Comparison of ENCODE assay signal across 21 cellular contexts in the genomic region with DNA sequence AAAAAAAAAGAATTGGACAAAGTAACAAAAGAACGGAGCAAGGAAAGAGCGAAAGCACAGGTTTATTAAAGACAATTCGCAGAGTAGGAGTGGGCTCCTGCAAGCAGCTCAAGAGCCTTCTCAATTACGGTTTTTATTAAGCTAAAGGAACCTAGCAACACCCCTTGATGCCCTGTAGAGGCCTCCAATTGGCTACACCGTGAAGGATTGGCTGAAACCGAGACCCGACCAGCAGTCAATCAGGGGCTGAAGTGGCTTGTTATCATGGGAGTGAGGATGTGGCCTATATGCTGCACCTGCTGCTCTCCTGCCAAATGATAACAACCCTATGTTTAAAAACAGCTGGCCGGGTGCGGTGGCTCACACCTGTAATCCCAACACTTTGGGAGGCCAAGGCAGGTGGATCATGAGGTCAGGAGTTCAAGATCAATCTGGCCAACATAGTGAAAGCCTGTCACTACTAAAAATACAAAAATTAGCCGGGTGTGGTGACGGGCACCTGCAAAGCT. TPM values are rescaled to one million over a fixed set of nuclear protein-coding genes. Genes with fewer than 3 reads are reported as not detected.
"Had no signal": no experiment of that assay in that cellular context is flagged by ENCODE, and none has a peak within 500 bp of the region (broad histone marks: within the 10 kb centered on the region; RNA-seq: fewer than 3 reads in every experiment).

No MANE protein-coding gene starts in this region.

- H3K9me3 ChIP-seq: heart right ventricle, left ventricle myocardium inferior, right lobe of liver, suprapubic skin, tibial nerve had no signal

- H3K36me3 ChIP-seq: right lobe of liver, suprapubic skin had no signal

- H3K27me3 ChIP-seq: heart right ventricle, right lobe of liver, suprapubic skin, tibial nerve had no signal

- H3K4me1 ChIP-seq: heart right ventricle, left ventricle myocardium inferior, right lobe of liver, suprapubic skin, tibial nerve had no signal

- H3K4me3 ChIP-seq: heart right ventricle, left ventricle myocardium inferior, right lobe of liver, skin epidermis, suprapubic skin, tibial nerve had no signal

- DNase-seq: activated CD4-positive, CD25-positive, alpha-beta regulatory T cell treated with anti-CD3 and anti-CD28 coated beads, Interleukin-2, amount 50 U/mL, for 72 hours; activated CD8-positive, alpha-beta memory T cell treated with anti-CD3 and anti-CD28 coated beads for 24 hours; activated CD8-positive, alpha-beta memory T cell treated with anti-CD3 and anti-CD28 coated beads, Interleukin-2, amount 50 U/mL, for 4 hours; activated T-cell treated with anti-CD3 and anti-CD28 coated beads, Interleukin-2, amount 50 U/mL, for 24 hours; aorta; dermis blood vessel endothelial cell; effector CD8-positive, alpha-beta T cell; erythroblast; foreskin fibroblast; heart right ventricle; left ventricle myocardium inferior; naive thymus-derived CD4-positive, alpha-beta T cell; occipital lobe; right lobe of liver; stimulated activated CD4-positive, alpha-beta T cell treated with anti-CD3 and anti-CD28 coated beads, Interleukin-1b, Interleukin-23, amount 100 ng/mL, for 48 hours; stimulated activated naive CD8-positive, alpha-beta T cell treated with anti-CD3 and anti-CD28 coated beads, Interleukin-15, amount 100 ng/mL, for 72 hours had no signal

- H3K27ac ChIP-seq: heart right ventricle, left ventricle myocardium inferior, right lobe of liver, skin epidermis, suprapubic skin, tibial nerve, VCaP had no signal

RNA-seq across cellular contexts. Expression of a gene that starts 20.4 kb away (rescaled TPM):
- total RNA-seq: lung microvascular endothelial cell had no signal
